1 cellular context compared by ENCODE assay signal in genomic region chr5:173094012-173094661, GRCh38.
TF ChIP-seq lines count a peak whose summit lies in the region.

No MANE protein-coding gene starts in this region.

TF ChIP-seq in HepG2, 621 proteins besides CTCF, POLR2A, EP300 and RAD21 (continued from another document):
- TF ChIP-seq NFAT5 (CRISPR knock-in tag; IDR thresholded peaks at IDR 0.05) (no peak), ZNF749 (CRISPR knock-in tag; IDR thresholded peaks at IDR 0.05; ENCODE audit: borderline replicate concordance) (no peak), FOXJ3 (CRISPR knock-in tag; IDR thresholded peaks at IDR 0.05; ENCODE audit: borderline replicate concordance) (peak; percentile 34; the same call in 1 of the 2 replicates), FOXA1 (IDR thresholded peaks at IDR 0.05) (no peak), FOXA1 (CRISPR knock-in tag; IDR thresholded peaks at IDR 0.05) (peak; percentile 58; the same call in 1 of the 2 replicates), ZSCAN5A (CRISPR knock-in tag; IDR thresholded peaks at IDR 0.05; ENCODE audit: borderline replicate concordance) (no peak), ZNF589 (CRISPR knock-in tag; conservative IDR thresholded peaks at IDR 0.05) (no peak), NKX3-1 (CRISPR knock-in tag; IDR thresholded peaks at IDR 0.05) (no peak)
- TF ChIP-seq, protein P1, sequence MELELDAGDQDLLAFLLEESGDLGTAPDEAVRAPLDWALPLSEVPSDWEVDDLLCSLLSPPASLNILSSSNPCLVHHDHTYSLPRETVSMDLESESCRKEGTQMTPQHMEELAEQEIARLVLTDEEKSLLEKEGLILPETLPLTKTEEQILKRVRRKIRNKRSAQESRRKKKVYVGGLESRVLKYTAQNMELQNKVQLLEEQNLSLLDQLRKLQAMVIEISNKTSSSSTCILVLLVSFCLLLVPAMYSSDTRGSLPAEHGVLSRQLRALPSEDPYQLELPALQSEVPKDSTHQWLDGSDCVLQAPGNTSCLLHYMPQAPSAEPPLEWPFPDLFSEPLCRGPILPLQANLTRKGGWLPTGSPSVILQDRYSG (CRISPR knock-in tag; IDR thresholded peaks at IDR 0.05), result no peak
